Comparison of ENCODE assay signal across 8 cellular contexts in the genomic region with DNA sequence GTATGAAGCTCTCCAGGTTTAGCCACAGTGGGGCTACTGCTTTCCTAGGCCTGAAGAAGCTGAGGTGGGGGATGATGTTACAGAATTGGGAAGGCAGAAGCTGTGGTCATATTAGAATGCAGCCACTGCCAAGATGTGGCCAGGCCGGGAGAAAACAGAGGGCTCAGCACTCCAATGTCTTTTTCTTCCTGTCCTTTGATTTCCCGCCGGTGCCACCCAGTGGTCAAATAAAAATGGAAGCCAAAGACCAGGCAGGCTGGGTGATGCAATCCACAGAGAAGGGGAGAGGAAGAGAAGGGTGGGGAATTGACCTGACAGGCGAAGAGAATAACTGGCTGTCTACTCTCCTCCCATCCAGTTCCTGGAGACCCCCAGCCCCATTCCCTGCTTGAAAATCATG.
DNase-seq lines count a peak whose midpoint lies in the region; ATAC-seq, FAIRE-seq and TF ChIP-seq lines count a peak whose summit lies in the region.

No MANE protein-coding gene starts in this region.

- H3K4me3 ChIP-seq in Karpas-422 (ENCODE audit: low read length) (no peak overlapping the region), GM12878 (no peak overlapping the region), neuronal stem cell (ENCODE audit: low read length in 2 of 2) (no peak overlapping the region)

- H3K23ac ChIP-seq in neuronal stem cell (ENCODE audit: low read depth, low read length, poor library complexity): no peak overlapping the region

- no peak overlapping the region for H2BK120ac ChIP-seq in neuronal stem cell (ENCODE audit: low read depth, low read length)

- H3K4ac ChIP-seq in neuronal stem cell (ENCODE audit: low read length): no peak overlapping the region

- CTCF ChIA-PET in GM12878 (lab: Yijun Ruan, JAX): interaction anchor here (0.8 kb wide), 1 partner anchor 77 kb away, joined by 3 read pairs; no protein-coding TSS in a partner anchor

- no peak overlapping the region for H3K18ac ChIP-seq in neuronal stem cell (ENCODE audit: low read length)

- H2AK5ac ChIP-seq in neuronal stem cell (ENCODE audit: low read depth, low read length): no peak overlapping the region

- POLR2A ChIA-PET in GM12878 (lab: Charles Lee): no interaction called here

- H3K9me3 ChIP-seq in Karpas-422 (ENCODE audit: low read length) (no peaks in the 10 kb centered on the region), GM12878 (replicated peaks; ENCODE audit: control insufficient read depth, insufficient read depth, low read length) (no peaks in the 10 kb centered on the region), neuronal stem cell (replicated peaks in 1 of 2; ENCODE audit: control insufficient read depth in 2 of 2, insufficient read depth in 1 of 2, low read depth in 1 of 2, low read length in 2 of 2) (no peaks in the 10 kb centered on the region)

- H3K9me2 ChIP-seq in Karpas-422 (replicated peaks; ENCODE audit: insufficient read depth, low read length): no peaks in the 10 kb centered on the region

- H3K27ac ChIP-seq in Karpas-422 (ENCODE audit: low read length) (no peak overlapping the region), GM12878 (ENCODE audit: control insufficient read depth, insufficient read depth) (no peak overlapping the region), neuronal stem cell (replicated peaks; ENCODE audit: low read length) (no peak overlapping the region)

- TF ChIP-seq RAD21 in GM12878 (IDR thresholded peaks at IDR 0.05; ENCODE audit: insufficient read depth, low read depth, low read length): peak; percentile 42

- H2BK5ac ChIP-seq in neuronal stem cell (ENCODE audit: low read length): no peak overlapping the region

- BruUV-seq in GM12878 (replicated peaks; lab: Mats Ljungman, UMichigan): no TSS peak

- no peak overlapping the region for H3K14ac ChIP-seq in neuronal stem cell (ENCODE audit: low read length)

- no peak overlapping the region for H4K8ac ChIP-seq in neuronal stem cell (ENCODE audit: low read depth, low read length)

- TF ChIP-seq EP300 in GM12878 (IDR thresholded peaks at IDR 0.05; ENCODE audit: borderline replicate concordance in 1 of 2, control insufficient read depth in 1 of 2, low read depth in 2 of 2, low read length in 2 of 2): no peak

- in situ Hi-C loops in GM12878 (cut with MboI): no loop called here

- peak; percentile 37 to 45 (median 41) for TF ChIP-seq CTCF in GM12878 (IDR thresholded peaks at IDR 0.05 in 2 of 3, conservative IDR thresholded peaks at IDR 0.05 in 1 of 3; ENCODE audit: control insufficient read depth in 2 of 3, extremely low read depth in 1 of 3, insufficient read depth in 1 of 3, low read depth in 3 of 3, low read length in 3 of 3)

- H2BK15ac ChIP-seq in neuronal stem cell (ENCODE audit: low read length): no peak overlapping the region

- SMC1A ChIA-PET in GM12878 (lab: Charles Lee; ENCODE audit: uncharacterized antibody, unreplicated experiment): no interaction called here

- no peaks in the 10 kb centered on the region for H3K36me3 ChIP-seq in Karpas-422 (ENCODE audit: insufficient read depth, low read length)
- H3K36me3 ChIP-seq in GM12878 (ENCODE audit: control insufficient read depth in 2 of 2, insufficient read depth in 2 of 2, low read length in 1 of 2): no peaks in the 10 kb centered on the region
- no peaks in the 10 kb centered on the region for H3K36me3 ChIP-seq in neuronal stem cell (replicated peaks in 1 of 2; ENCODE audit: control insufficient read depth in 2 of 2, insufficient read depth in 2 of 2, low read length in 2 of 2)

- H3K79me1 ChIP-seq in neuronal stem cell (ENCODE audit: low read depth, low read length): no peaks in the 10 kb centered on the region

- no peak for TF ChIP-seq POLR2A in GM12878 (IDR thresholded peaks at IDR 0.05; ENCODE audit: low read depth, low read length)

- no peaks in the 10 kb centered on the region for H3K27me3 ChIP-seq in Karpas-422 (ENCODE audit: low read length)
- no peaks in the 10 kb centered on the region for H3K27me3 ChIP-seq in GM12878 (replicated peaks in 1 of 2; ENCODE audit: control insufficient read depth in 2 of 2, insufficient read depth in 2 of 2, low read length in 1 of 2)
- no peaks in the 10 kb centered on the region for H3K27me3 ChIP-seq in neuronal stem cell (ENCODE audit: control insufficient read depth in 3 of 3, insufficient read depth in 3 of 3, low read depth in 1 of 3, low read length in 3 of 3)

- H3K4me2 ChIP-seq in Karpas-422 (ENCODE audit: low read depth, low read length, poor library complexity, severe bottlenecking) (no peak overlapping the region), GM12878 (ENCODE audit: control insufficient read depth, insufficient read depth) (no peak overlapping the region), neuronal stem cell (ENCODE audit: insufficient read depth, low read length, poor library complexity, severe bottlenecking) (no peak overlapping the region)

- H2AFZ ChIP-seq in Karpas-422 (ENCODE audit: low read length) (no peak overlapping the region), GM12878 (ENCODE audit: control insufficient read depth, low read depth, low read length) (no peak overlapping the region; the same call in 1 of the 2 replicates), neuronal stem cell (ENCODE audit: low read length) (peak overlapping the region; percentile 78)

- RAD21 ChIA-PET in GM12878 (lab: Charles Lee; ENCODE audit: unreplicated experiment): no interaction called here

- ATAC-seq in GM12878: peak; percentile 65

- intact Hi-C loops in GM12878 (cut with micrococcal nuclease; ENCODE audit: unreplicated experiment): loop anchor here (5.0 kb wide), 1 partner anchor 40 kb away; no protein-coding TSS in a partner anchor

- no peak overlapping the region for H2BK12ac ChIP-seq in neuronal stem cell (ENCODE audit: low read length)

- no peak for FAIRE-seq in GM12878 (lab: Jason Lieb, UNC)

- H3K9ac ChIP-seq in Karpas-422 (ENCODE audit: low read length) (no peak overlapping the region), GM12878 (ENCODE audit: control insufficient read depth, insufficient read depth, low read length) (no peak overlapping the region), neuronal stem cell (ENCODE audit: low read depth, low read length, poor library complexity) (no peak overlapping the region)

- H3K4me1 ChIP-seq in Karpas-422 (ENCODE audit: low read length) (no peaks in the 10 kb centered on the region), GM12878 (ENCODE audit: control insufficient read depth, insufficient read depth, low read length) (no peaks in the 10 kb centered on the region), neuronal stem cell (ENCODE audit: control insufficient read depth in 2 of 2, insufficient read depth in 1 of 2, low read depth in 1 of 2, low read length in 2 of 2) (peaks cover 0 to 3% of the 10 kb centered on the region in 2 donors)

- no peaks in the 10 kb centered on the region for H3K79me2 ChIP-seq in Karpas-422 (ENCODE audit: low read length)
- H3K79me2 ChIP-seq in GM12878 (ENCODE audit: control insufficient read depth, insufficient read depth, low read length): no peaks in the 10 kb centered on the region

- WGBS in GM12878 (ENCODE audit: insufficient coverage, insufficient replicate concordance, low lambda C conversion rate, missing lambda C conversion rate): 28% methylated on average over 4 of the region's 4 CpGs
- no CpG with 5 or more reads among the region's 4 CpGs for WGBS in neuronal stem cell (ENCODE audit: extremely low coverage in 2 of 2, insufficient read length in 2 of 2, insufficient replicate concordance in 1 of 2), 2 donors

- H4K91ac ChIP-seq in neuronal stem cell (ENCODE audit: low read depth, low read length, poor library complexity): no peak overlapping the region

- DNase-seq in SKM-1 treated with dmso at 0.1 percent for 144 hours (lab: John Stamatoyannopoulos, UW; ENCODE audit: unreplicated experiment) (peak; percentile 47), SKM-1 (lab: John Stamatoyannopoulos, UW; ENCODE audit: unreplicated experiment) (no peak), Karpas-422 (peak; percentile 59), GM12878 (ENCODE audit: low read depth, low spot score) (no peak), neuronal stem cell (ENCODE audit: low spot score) (peak; percentile 15), NCI-H187 treated with DMSO at 0.1 percent for 48 hours (lab: John Stamatoyannopoulos, UW) (no peak), SIG-M5 treated with dmso at 0.1 percent for 504 hours (lab: John Stamatoyannopoulos, UW; ENCODE audit: unreplicated experiment) (no peak)
- DNase-seq in activated CD4-positive, alpha-beta T cell treated with anti-CD3 and anti-CD28 coated beads for 1 hour: no peak

- H4K20me1 ChIP-seq in Karpas-422 (ENCODE audit: insufficient read depth, low read depth, low read length): no peaks in the 10 kb centered on the region
- H4K20me1 ChIP-seq in GM12878 (ENCODE audit: control insufficient read depth, insufficient read depth): no peaks in the 10 kb centered on the region

TF ChIP-seq in GM12878, 131 proteins besides CTCF, POLR2A, EP300 and RAD21 (continues in another document):
- TF ChIP-seq EZH2 (IDR thresholded peaks at IDR 0.05; ENCODE audit: borderline replicate concordance, control insufficient read depth, low read depth, low read length) (no peak), NFYA (IDR thresholded peaks at IDR 0.05; ENCODE audit: borderline replicate concordance, low read depth, low read length) (no peak), ZBED1 (IDR thresholded peaks at IDR 0.05; ENCODE audit: borderline replicate concordance) (no peak)

Comparison
In these comparisons a context has a peak if more than half of its experiments do, and no peak if none do; other contexts are left out.
1. DNase-seq: peak in SKM-1 treated with dmso at 0.1 percent for 144 hours (single experiment), Karpas-422 (single experiment) and neuronal stem cell (single experiment); none in SKM-1 (single experiment), GM12878 (single experiment), NCI-H187 treated with DMSO at 0.1 percent for 48 hours (single experiment), activated CD4-positive, alpha-beta T cell treated with anti-CD3 and anti-CD28 coated beads for 1 hour (single experiment) and SIG-M5 treated with dmso at 0.1 percent for 504 hours (single experiment).